ENCODE assay signal across 8 cellular contexts in genomic region chr12:69052613-69053408, GRCh38.
DNase-seq lines count a peak whose midpoint lies in the region; TF ChIP-seq lines count a peak whose summit lies in the region.

No MANE protein-coding gene starts in this region.

- POLR2A ChIA-PET in BJ (lab: Charles Lee), result no interaction called here

- H3K4me1 Mint-ChIP-seq in mesothelial cell of epicardium, result peaks cover 17% of the 10 kb centered on the region
- H3K4me1 Mint-ChIP-seq in neural progenitor cell, result peaks cover 16% of the 10 kb centered on the region

- peak overlapping the region; percentile 47 for H3K27ac Mint-ChIP-seq in mesothelial cell of epicardium
- no peak overlapping the region for H3K27ac Mint-ChIP-seq in neural progenitor cell

- no peaks in the 10 kb centered on the region for H3K9me3 ChIP-seq in neural progenitor cell (ENCODE audit: low read depth)

- no peaks in the 10 kb centered on the region for H3K4me1 ChIP-seq in neural progenitor cell

- no peaks in the 10 kb centered on the region for H4K20me1 ChIP-seq in neural progenitor cell (ENCODE audit: low read depth)

- H3K4me3 ChIP-seq in BJ (ENCODE audit: low read depth, low read length) (no peak overlapping the region), neural progenitor cell (no peak overlapping the region)

- no peaks in the 10 kb centered on the region for H3F3A ChIP-seq in neural progenitor cell (ENCODE audit: low read depth)

- no peak overlapping the region for H3K9ac ChIP-seq in neural progenitor cell

- CTCF ChIA-PET in BJ (lab: Yijun Ruan, JAX), result interaction anchor here (1.2 to 1.4 kb wide), 4 partner anchors 10 to 71 kb away, joined by 3 to 7 read pairs (median 3); no protein-coding TSS in a partner anchor

- no peaks in the 10 kb centered on the region for H3K79me2 ChIP-seq in neural progenitor cell (ENCODE audit: low read depth)

- H3K4me3 Mint-ChIP-seq in mesothelial cell of epicardium (no peak overlapping the region), neural progenitor cell (no peak overlapping the region)

- no peak overlapping the region for H3K27ac ChIP-seq in neural progenitor cell

- H3K4me2 ChIP-seq in neural progenitor cell, result no peak overlapping the region

- H2AFZ ChIP-seq in neural progenitor cell (replicated peaks), result no peak overlapping the region

- peaks cover 21% of the 10 kb centered on the region for H3K9me3 Mint-ChIP-seq in mesothelial cell of epicardium
- H3K9me3 Mint-ChIP-seq in neural progenitor cell, result peaks cover 2% of the 10 kb centered on the region

- H3K27me3 Mint-ChIP-seq in mesothelial cell of epicardium (ENCODE audit: low read depth) (no peaks in the 10 kb centered on the region), neural progenitor cell (ENCODE audit: insufficient read depth, low read depth) (peaks cover 2% of the 10 kb centered on the region)

- H3K27me3 ChIP-seq in BJ (ENCODE audit: control insufficient read depth, insufficient read depth, low read length) (no peaks in the 10 kb centered on the region), neural progenitor cell (no peaks in the 10 kb centered on the region)

- peaks cover 2% of the 10 kb centered on the region for H3K36me3 Mint-ChIP-seq in mesothelial cell of epicardium
- no peaks in the 10 kb centered on the region for H3K36me3 Mint-ChIP-seq in neural progenitor cell

- TF ChIP-seq CTCF in BJ (IDR thresholded peaks at IDR 0.05; ENCODE audit: insufficient read depth, low read depth, low read length), result no peak
- TF ChIP-seq CTCF in mesothelial cell of epicardium (IDR thresholded peaks at IDR 0.05; ENCODE audit: unreplicated experiment), result no peak
- TF ChIP-seq CTCF in neural progenitor cell (IDR thresholded peaks at IDR 0.05), result no peak

- no peaks in the 10 kb centered on the region for H3K36me3 ChIP-seq in BJ (ENCODE audit: control insufficient read depth, insufficient read depth, low read length)
- H3K36me3 ChIP-seq in neural progenitor cell, result no peaks in the 10 kb centered on the region

- intact Hi-C loops in posterior cingulate gyrus (cut with DNase I), result no loop called here

- DNase-seq in BJ (ENCODE audit: low read depth) (peak; percentile 69), HK-2 (ENCODE audit: unreplicated experiment) (peak; percentile 73), mesothelial cell of epicardium (ENCODE audit: low spot score in 2 of 2, unreplicated experiment in 2 of 2) (peak in 1 of 2 experiments; percentile 40), NCI-H2227 treated with DMSO at 0.1 percent for 48 hours (lab: John Stamatoyannopoulos, UW) (no peak), posterior cingulate gyrus (no peak), neural progenitor cell (ENCODE audit: low spot score) (no peak), NOMO-1 treated with dmso at 0.1 percent for 144 hours (lab: John Stamatoyannopoulos, UW; ENCODE audit: unreplicated experiment) (no peak)
- peak; percentile 4 for DNase-seq in activated naive CD8-positive, alpha-beta T cell treated with anti-CD3 and anti-CD28 coated beads, Interleukin-2, amount 50 U/mL, for 16 hours (ENCODE audit: low read depth, low spot score)

Comparison
In these comparisons a context has a peak if more than half of its experiments do, and no peak if none do; other contexts are left out.
1. DNase-seq: peak in BJ (single experiment), HK-2 (single experiment) and activated naive CD8-positive, alpha-beta T cell treated with anti-CD3 and anti-CD28 coated beads, Interleukin-2, amount 50 U/mL, for 16 hours (single experiment); none in NCI-H2227 treated with DMSO at 0.1 percent for 48 hours (single experiment), posterior cingulate gyrus (0 of 10), neural progenitor cell (single experiment) and NOMO-1 treated with dmso at 0.1 percent for 144 hours (single experiment).